In the genomic region with DNA sequence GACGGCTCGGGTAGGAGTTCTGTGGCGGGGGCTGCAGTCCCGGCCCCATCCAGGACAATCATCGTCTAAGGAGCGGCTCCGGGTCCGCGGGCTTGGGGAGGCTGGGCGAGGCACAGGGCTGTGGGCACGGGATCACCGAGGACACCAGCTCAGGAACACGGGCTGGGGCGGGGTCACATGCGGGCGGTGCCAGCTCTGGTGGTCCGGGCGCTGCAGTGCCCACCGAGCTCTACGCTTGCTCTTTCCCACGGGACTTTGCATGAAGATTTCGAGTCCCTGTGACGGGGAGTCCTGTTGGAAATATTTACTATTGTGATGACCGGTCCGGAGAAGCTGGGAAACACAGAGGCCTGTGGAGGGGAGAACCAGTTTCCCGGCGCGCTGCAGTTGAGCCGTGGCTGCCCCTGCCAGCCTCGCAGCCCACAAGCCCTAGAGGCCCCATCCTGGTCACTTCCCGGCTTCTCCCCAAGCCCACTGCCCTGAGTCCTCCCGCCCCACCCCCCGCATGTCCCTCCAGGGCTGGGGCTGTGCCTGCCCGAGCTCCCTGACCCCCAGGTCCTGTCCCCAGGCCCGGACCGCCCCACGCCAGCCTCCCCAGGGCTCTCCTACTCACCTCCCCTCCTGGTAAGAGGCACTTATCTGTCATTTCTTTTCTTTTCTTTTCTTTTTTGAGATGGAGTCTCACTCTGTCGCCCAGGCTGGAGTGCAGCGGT, we compare ENCODE assay signal across 13 cellular contexts. TPM values are rescaled to one million over a fixed set of nuclear protein-coding genes. Genes with fewer than 3 reads are reported as not detected.
A peak's percentile ranks its signal among the peaks of the same experiment; 100 is the strongest.
DNase-seq lines count a peak whose midpoint lies in the region; FAIRE-seq and TF ChIP-seq lines count a peak whose summit lies in the region.
"Had no signal": no experiment of that assay in that cellular context is flagged by ENCODE, and none has a peak within 500 bp of the region (broad histone marks: within the 10 kb centered on the region; RNA-seq: fewer than 3 reads in every experiment).

No MANE protein-coding gene starts in this region.

- POLR2A ChIA-PET in endothelial cell of umbilical vein (lab: Charles Lee), result interaction anchor here (1.4 kb wide), 1 partner anchor 33 kb away, joined by 3 read pairs; a partner anchor contains a TSS

- H3K4me2 ChIP-seq in MM.1S (ENCODE audit: low read depth, low read length), result peak overlapping the region; percentile 43; the same call in 1 of the 2 replicates
- H3K4me2 ChIP-seq in endothelial cell of umbilical vein (ENCODE audit: insufficient read depth, low read length), result no peak overlapping the region
- H3K4me2 ChIP-seq in trophoblast cell (ENCODE audit: low read length), result peak overlapping the region; percentile 60

- dilution Hi-C loops in endothelial cell of umbilical vein (cut with MboI; ENCODE audit: extremely low pct_ligation_motif_present, low sequenced_read_pairs), result no loop called here

- H3K9ac ChIP-seq in ES-I3 (ENCODE audit: low read depth, low read length) (peak overlapping the region; percentile 43), MM.1S (ENCODE audit: low read length) (no peak overlapping the region), endothelial cell of umbilical vein (replicated peaks; ENCODE audit: extremely low read depth, insufficient read depth, low read length) (no peak overlapping the region), trophoblast cell (ENCODE audit: low read length) (no peak overlapping the region)

- no peaks in the 10 kb centered on the region for H4K20me1 ChIP-seq in MM.1S (ENCODE audit: insufficient read depth, low read length)
- H4K20me1 ChIP-seq in endothelial cell of umbilical vein (replicated peaks; ENCODE audit: control insufficient read depth, extremely low read depth, insufficient read depth, low read length), result no peaks in the 10 kb centered on the region

- no CpG with 5 or more reads among the region's 39 CpGs for WGBS in trophoblast cell (ENCODE audit: extremely low coverage, insufficient coverage, insufficient read length)

- H2AK5ac ChIP-seq in trophoblast cell (ENCODE audit: low read length), result no peak overlapping the region

- TF ChIP-seq CTCF in MM.1S (IDR thresholded peaks at IDR 0.05; ENCODE audit: low read length) (no peak), endothelial cell of umbilical vein (IDR thresholded peaks at IDR 0.05; ENCODE audit: extremely low read depth in 1 of 2, insufficient read depth in 1 of 2, low read depth in 1 of 2, low read length in 2 of 2) (no peak), uterus (IDR thresholded peaks at IDR 0.05) (no peak)

- no peak for FAIRE-seq in endothelial cell of umbilical vein (lab: Jason Lieb, UNC)

- H3K9me3 ChIP-seq in ES-I3 (ENCODE audit: control insufficient read depth, insufficient read depth, low read length), result no peaks in the 10 kb centered on the region
- no peaks in the 10 kb centered on the region for H3K9me3 ChIP-seq in MM.1S (replicated peaks; ENCODE audit: insufficient read depth, low read length)
- H3K9me3 ChIP-seq in endothelial cell of umbilical vein (replicated peaks; ENCODE audit: control insufficient read depth, insufficient read depth, low read length), result no peaks in the 10 kb centered on the region
- peaks cover 2% of the 10 kb centered on the region for H3K9me3 ChIP-seq in trophoblast cell (ENCODE audit: insufficient read depth, low read depth, low read length)
- H3K9me3 ChIP-seq in uterus, result no peaks in the 10 kb centered on the region
- H3K9me3 ChIP-seq: Peyer's patch had no signal

- no peaks in the 10 kb centered on the region for H3K9me1 ChIP-seq in endothelial cell of umbilical vein (replicated peaks; ENCODE audit: control insufficient read depth, extremely low read depth, insufficient read depth, low read length)

- no peaks in the 10 kb centered on the region for H3K9me2 ChIP-seq in MM.1S (replicated peaks; ENCODE audit: insufficient read depth, low read length)

- intact Hi-C loops in endothelial cell of umbilical vein (cut with micrococcal nuclease) (no loop called here), uterus (cut with DNase I; ENCODE audit: low total_unique reads) (loop anchor here (2.0 kb wide), 1 partner anchor 34 kb away; a partner anchor contains a TSS)

- H2BK12ac ChIP-seq in trophoblast cell (ENCODE audit: low read length), result no peak overlapping the region

- no peak overlapping the region for H4K8ac ChIP-seq in trophoblast cell (ENCODE audit: low read depth, low read length)

- no peak for DNase-seq in MM.1S
- no peak for DNase-seq in endothelial cell of umbilical vein (ENCODE audit: low read depth, low spot score)
- DNase-seq in trophoblast cell, result no peak
- no peak for DNase-seq in uterus
- DNase-seq in H4 (ENCODE audit: low spot score), result no peak
- no peak for DNase-seq in NCI-H2196 treated with DMSO at 0.1 percent for 48 hours (lab: John Stamatoyannopoulos, UW; ENCODE audit: unreplicated experiment)

- H4K12ac ChIP-seq in trophoblast cell (ENCODE audit: low read depth, low read length), result no peak overlapping the region

- no TSS peak for BruUV-seq in endothelial cell of umbilical vein (replicated peaks; lab: Mats Ljungman, UMichigan)

- H3K4ac ChIP-seq in trophoblast cell (ENCODE audit: low read depth, low read length), result no peak overlapping the region

- CTCF ChIA-PET in endothelial cell of umbilical vein (lab: Charles Lee), result interaction anchor here (0.5 to 1.7 kb wide), 13 partner anchors 9 to 659 kb away, joined by 3 to 18 read pairs (median 8); a partner anchor contains a TSS

- H2BK5ac ChIP-seq in trophoblast cell (ENCODE audit: low read depth, low read length, poor library complexity), result no peak overlapping the region

- TF ChIP-seq POLR2A in endothelial cell of umbilical vein (IDR thresholded peaks at IDR 0.05; ENCODE audit: low read depth, low read length), result no peak
- TF ChIP-seq POLR2A in uterus (IDR thresholded peaks at IDR 0.05), result no peak

- H3F3A ChIP-seq in MM.1S (ENCODE audit: insufficient read depth, low read length), result no peaks in the 10 kb centered on the region

- H3K4me3 ChIP-seq in MM.1S (ENCODE audit: low read length) (no peak overlapping the region), endothelial cell of umbilical vein (replicated peaks in 1 of 3; ENCODE audit: insufficient read depth in 1 of 3, low read depth in 1 of 3, low read length in 3 of 3) (no peak overlapping the region), trophoblast cell (ENCODE audit: low read depth, low read length) (no peak overlapping the region), uterus (no peak overlapping the region)
- H3K4me3 ChIP-seq: skin epidermis had no signal

- no peak overlapping the region for H3K14ac ChIP-seq in trophoblast cell (ENCODE audit: low read length)

- H3K36me3 ChIP-seq in ES-I3 (ENCODE audit: insufficient read depth, low read length), result no peaks in the 10 kb centered on the region
- no peaks in the 10 kb centered on the region for H3K36me3 ChIP-seq in MM.1S (replicated peaks; ENCODE audit: insufficient read depth, low read length)
- no peaks in the 10 kb centered on the region for H3K36me3 ChIP-seq in endothelial cell of umbilical vein (ENCODE audit: control insufficient read depth in 2 of 2, extremely low read depth in 1 of 2, insufficient read depth in 2 of 2, low read length in 2 of 2)
- H3K36me3 ChIP-seq in trophoblast cell (ENCODE audit: control insufficient read depth in 1 of 2, insufficient read depth in 2 of 2, low read length in 2 of 2), result no peaks in the 10 kb centered on the region
- no peaks in the 10 kb centered on the region for H3K36me3 ChIP-seq in uterus
- H3K36me3 ChIP-seq: Peyer's patch had no signal

- H3K4me1 ChIP-seq in ES-I3 (ENCODE audit: insufficient read depth, low read length) (peaks cover 15% of the 10 kb centered on the region), MM.1S (ENCODE audit: low read length) (peaks cover 14% of the 10 kb centered on the region), endothelial cell of umbilical vein (ENCODE audit: control insufficient read depth, extremely low read depth, insufficient read depth, low read length) (no peaks in the 10 kb centered on the region), trophoblast cell (ENCODE audit: control insufficient read depth in 1 of 2, insufficient read depth in 2 of 2, low read length in 2 of 2) (peaks cover 10 to 11% of the 10 kb centered on the region in 2 experiments), uterus (no peaks in the 10 kb centered on the region)
- H3K4me1 ChIP-seq: foreskin keratinocyte had no signal

- no peak overlapping the region for H3K18ac ChIP-seq in trophoblast cell (ENCODE audit: low read length)

- no peaks in the 10 kb centered on the region for H3K79me2 ChIP-seq in MM.1S (ENCODE audit: low read length)
- no peaks in the 10 kb centered on the region for H3K79me2 ChIP-seq in endothelial cell of umbilical vein (ENCODE audit: control insufficient read depth, insufficient read depth, low read length)
- H3K79me2 ChIP-seq in trophoblast cell (ENCODE audit: control insufficient read depth, insufficient read depth, low read length, poor library complexity), result no peaks in the 10 kb centered on the region

- H4K91ac ChIP-seq in trophoblast cell (ENCODE audit: low read depth, low read length), result no peak overlapping the region

- H3K27ac ChIP-seq in MM.1S (ENCODE audit: low read length), result no peak overlapping the region
- H3K27ac ChIP-seq in endothelial cell of umbilical vein (ENCODE audit: insufficient read depth, low read depth, low read length), result no peak overlapping the region
- no peak overlapping the region for H3K27ac ChIP-seq in trophoblast cell (ENCODE audit: low read depth, low read length)
- H3K27ac ChIP-seq in uterus, result no peak overlapping the region
- H3K27ac ChIP-seq: foreskin keratinocyte, skin epidermis had no signal

- H3K23ac ChIP-seq in trophoblast cell (ENCODE audit: low read length), result no peak overlapping the region

- H2BK120ac ChIP-seq in trophoblast cell (ENCODE audit: insufficient read depth, low read length, poor library complexity), result no peak overlapping the region

- H3K79me1 ChIP-seq in trophoblast cell (ENCODE audit: low read length), result no peaks in the 10 kb centered on the region

- H3K27me3 ChIP-seq in MM.1S (replicated peaks; ENCODE audit: insufficient read depth, low read length), result peaks cover 92% of the 10 kb centered on the region
- H3K27me3 ChIP-seq in endothelial cell of umbilical vein (ENCODE audit: control insufficient read depth in 2 of 2, insufficient read depth in 2 of 2, low read length in 2 of 2), result peaks cover 27 to 29% of the 10 kb centered on the region in 2 experiments
- H3K27me3 ChIP-seq in trophoblast cell (ENCODE audit: insufficient read depth, low read length), result peaks cover 27% of the 10 kb centered on the region
- peaks cover 8 to 33% of the 10 kb centered on the region in 2 donors for H3K27me3 ChIP-seq in uterus

- H2AFZ ChIP-seq in MM.1S (ENCODE audit: low read length) (no peak overlapping the region), endothelial cell of umbilical vein (ENCODE audit: low read depth, low read length) (no peak overlapping the region), trophoblast cell (ENCODE audit: insufficient read depth, low read length, poor library complexity) (no peak overlapping the region)

RNA-seq across cellular contexts. Expression of a gene that starts 20.7 kb away (rescaled TPM):
- total RNA-seq in endothelial cell of umbilical vein (44.5 and 49.4 TPM in 2 replicates), uterus (1 to 10 TPM in 2 of 4 donors, under 1 TPM in 1, not detected in 1; 0.26 to 5.4 (median 1.6) TPM)
- polyA plus RNA-seq in endothelial cell of umbilical vein, result 38.2 and 48.3 TPM in 2 replicates
- 9.6 and 15.4 TPM in 2 replicates for polyA plus RNA-seq in endothelial cell of umbilical vein (2011; cell fraction: cytosol; rRNA removed)
- polyA plus RNA-seq in endothelial cell of umbilical vein (2011; cell fraction: nucleus; rRNA removed), result 182 and 237 TPM in 2 replicates
- 22.2 and 38.9 TPM in 2 replicates for polyA plus RNA-seq in endothelial cell of umbilical vein (2012)
- 10.8 and 19.6 TPM in 2 replicates for polyA minus RNA-seq in endothelial cell of umbilical vein
- polyA minus RNA-seq in endothelial cell of umbilical vein (2011; cell fraction: cytosol; rRNA and poly(A)+ RNA removed), result not detected
- 26.9 and 30.8 TPM in 2 replicates for polyA minus RNA-seq in endothelial cell of umbilical vein (2011; cell fraction: nucleus; rRNA and poly(A)+ RNA removed)
- polyA plus RNA-seq in trophoblast cell (2013), result 1.5 and 1.6 TPM in 2 replicates
- total RNA-seq in H4 (2014; rRNA removed; shearing (Covaris generic)), result not detected in 2 replicates
- total RNA-seq: LHCN-M2 had no signal

RNA-seq across cellular contexts. Expression of a gene that starts 33.6 kb away (rescaled TPM):
- total RNA-seq in endothelial cell of umbilical vein (not detected in 2 replicates), uterus (not detected)
- not detected in 2 replicates for polyA plus RNA-seq in endothelial cell of umbilical vein
- polyA plus RNA-seq in endothelial cell of umbilical vein (2011; cell fraction: cytosol; rRNA removed), result not detected in 2 replicates
- polyA plus RNA-seq in endothelial cell of umbilical vein (2011; cell fraction: nucleus; rRNA removed), result not detected in 2 replicates
- polyA plus RNA-seq in endothelial cell of umbilical vein (2012), result not detected in 2 replicates
- polyA minus RNA-seq in endothelial cell of umbilical vein, result not detected in 2 replicates
- not detected for polyA minus RNA-seq in endothelial cell of umbilical vein (2011; cell fraction: cytosol; rRNA and poly(A)+ RNA removed)
- not detected in 2 replicates for polyA minus RNA-seq in endothelial cell of umbilical vein (2011; cell fraction: nucleus; rRNA and poly(A)+ RNA removed)
- 0.07 and 0.12 TPM in 2 replicates for polyA plus RNA-seq in trophoblast cell (2013)
- not detected in 2 replicates for total RNA-seq in H4 (2014; rRNA removed; shearing (Covaris generic))
- total RNA-seq: foreskin keratinocyte, HFFc6, LHCN-M2, Peyer's patch, T-cell had no signal
- polyA plus RNA-seq: foreskin keratinocyte had no signal

RNA-seq across cellular contexts. Expression of a gene that starts 35.2 kb away (rescaled TPM):
- total RNA-seq in endothelial cell of umbilical vein, result 31.4 and 34.6 TPM in 2 replicates
- 20.6 and 25.3 TPM in 2 replicates for polyA plus RNA-seq in endothelial cell of umbilical vein
- polyA plus RNA-seq in endothelial cell of umbilical vein (2011; cell fraction: cytosol; rRNA removed), result 25.6 and 27.1 TPM in 2 replicates
- 18.7 and 21.7 TPM in 2 replicates for polyA plus RNA-seq in endothelial cell of umbilical vein (2011; cell fraction: nucleus; rRNA removed)
- polyA plus RNA-seq in endothelial cell of umbilical vein (2012), result 28.2 and 28.9 TPM in 2 replicates
- polyA minus RNA-seq in endothelial cell of umbilical vein, result 29.6 and 31.1 TPM in 2 replicates
- 13.2 TPM for polyA minus RNA-seq in endothelial cell of umbilical vein (2011; cell fraction: cytosol; rRNA and poly(A)+ RNA removed)
- polyA minus RNA-seq in endothelial cell of umbilical vein (2011; cell fraction: nucleus; rRNA and poly(A)+ RNA removed), result 12.6 and 13.0 TPM in 2 replicates
- 37.2 and 37.5 TPM in 2 replicates for polyA plus RNA-seq in trophoblast cell (2013)
- total RNA-seq in uterus, result 10 to 100 TPM; 16.4 to 48.6 (median 40.0) TPM
- 19.6 and 23.7 TPM in 2 replicates for total RNA-seq in H4 (2014; rRNA removed; shearing (Covaris generic))

RNA-seq across cellular contexts. Expression of a gene that starts 46.9 kb away (rescaled TPM):
- total RNA-seq in endothelial cell of umbilical vein (46.6 and 51.2 TPM in 2 replicates), uterus (10 to 100 TPM; 20.9 to 92.8 (median 78.8) TPM)
- 20.7 and 22.1 TPM in 2 replicates for polyA plus RNA-seq in endothelial cell of umbilical vein
- 14.2 and 14.6 TPM in 2 replicates for polyA plus RNA-seq in endothelial cell of umbilical vein (2011; cell fraction: cytosol; rRNA removed)
- polyA plus RNA-seq in endothelial cell of umbilical vein (2011; cell fraction: nucleus; rRNA removed), result 82.8 and 101 TPM in 2 replicates
- 22.4 and 23.8 TPM in 2 replicates for polyA plus RNA-seq in endothelial cell of umbilical vein (2012)
- polyA minus RNA-seq in endothelial cell of umbilical vein, result 42.9 and 45.1 TPM in 2 replicates
- 12.6 TPM for polyA minus RNA-seq in endothelial cell of umbilical vein (2011; cell fraction: cytosol; rRNA and poly(A)+ RNA removed)
- 61.9 and 66.0 TPM in 2 replicates for polyA minus RNA-seq in endothelial cell of umbilical vein (2011; cell fraction: nucleus; rRNA and poly(A)+ RNA removed)
- polyA plus RNA-seq in trophoblast cell (2013), result 31.7 and 32.7 TPM in 2 replicates
- 14.7 and 16.9 TPM in 2 replicates for total RNA-seq in H4 (2014; rRNA removed; shearing (Covaris generic))
